Comparison of ENCODE assay signal across 10 cellular contexts in the genomic region with DNA sequence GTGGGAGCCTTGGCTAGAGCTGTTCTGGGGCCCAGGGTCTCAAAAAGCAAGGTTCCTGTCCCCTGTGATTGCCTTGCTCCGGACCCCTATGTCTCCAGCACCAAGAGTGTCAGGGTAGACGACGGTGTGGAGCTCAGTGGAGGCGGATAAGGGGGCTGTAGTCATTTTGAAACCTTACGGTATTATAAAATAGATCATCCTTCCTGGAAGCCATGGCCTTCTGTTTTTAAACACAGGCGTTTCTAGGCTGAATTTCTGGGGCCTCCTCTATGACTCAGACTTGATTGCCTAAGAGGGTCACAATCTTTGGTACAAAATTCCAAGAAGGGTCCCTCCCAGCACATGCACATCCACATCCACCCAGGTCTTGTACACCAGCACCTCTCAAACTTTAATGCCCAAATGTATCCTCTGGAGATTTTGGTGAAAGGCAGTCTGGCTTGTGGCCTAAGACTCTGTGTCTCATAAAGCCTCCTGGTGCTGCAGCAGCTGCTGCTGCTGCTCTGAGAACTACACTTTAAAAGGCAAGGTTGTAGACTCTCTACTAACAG.
DNase-seq lines count a peak whose midpoint lies in the region; ATAC-seq and TF ChIP-seq lines count a peak whose summit lies in the region.
"Had no signal": no experiment of that assay in that cellular context is flagged by ENCODE, and none has a peak within 500 bp of the region (broad histone marks: within the 10 kb centered on the region; RNA-seq: fewer than 3 reads in every experiment).

No MANE protein-coding gene starts in this region.

- no peak for TF ChIP-seq CTCF in neutrophil (IDR thresholded peaks at IDR 0.05)

- peak overlapping the region; percentile 99 for H3K27ac ChIP-seq in neutrophil
- H3K27ac ChIP-seq: A549, VCaP had no signal

- CTCF ChIA-PET in HEK293T (lab: Yijun Ruan, JAX): no interaction called here

- H3K36me3 ChIP-seq in adipocyte (ENCODE audit: control insufficient read depth, insufficient read depth, low read length, severe bottlenecking) (no peaks in the 10 kb centered on the region), neutrophil (no peaks in the 10 kb centered on the region), HAP-1 (replicated peaks) (no peaks in the 10 kb centered on the region)

- H3K4me3 ChIP-seq in adipocyte (ENCODE audit: low read length) (peak overlapping the region; percentile 37), neutrophil (ENCODE audit: low read depth in 1 of 2, low read length in 1 of 2) (peak overlapping the region; percentile 46 to 61), HAP-1 (no peak overlapping the region)
- H3K4me3 ChIP-seq: A549 had no signal

- ATAC-seq in activated CD4-positive, CD25-positive, alpha-beta regulatory T cell treated with anti-CD3 and anti-CD28 coated beads, Interleukin-2, amount 50 U/mL, for 24 hours: peak; percentile 81 to 82
- ATAC-seq: A549 had no signal

- peak overlapping the region; percentile 77 for H3K9ac ChIP-seq in adipocyte (ENCODE audit: low read length)

- H3K4me1 ChIP-seq in adipocyte (ENCODE audit: control insufficient read depth, insufficient read depth, low read length): peaks cover 26% of the 10 kb centered on the region
- peaks cover 85 to 99% of the 10 kb centered on the region in 2 experiments for H3K4me1 ChIP-seq in neutrophil (ENCODE audit: control insufficient read depth in 1 of 2, insufficient read depth in 1 of 2, low read depth in 1 of 2, low read length in 1 of 2)
- H3K4me1 ChIP-seq in HAP-1: no peaks in the 10 kb centered on the region
- H3K4me1 ChIP-seq: A549 had no signal

- in situ Hi-C loops in HAP-1 (cut with MboI; ENCODE audit: low sequenced_read_pairs): loop anchor here (25.0 kb wide), 1 partner anchor 1060 kb away; a partner anchor contains a TSS

- H3K9me3 ChIP-seq in adipocyte (ENCODE audit: control insufficient read depth, low read length): peaks cover 5% of the 10 kb centered on the region
- H3K9me3 ChIP-seq in neutrophil: no peaks in the 10 kb centered on the region
- H3K9me3 ChIP-seq in HAP-1: no peaks in the 10 kb centered on the region
- H3K9me3 ChIP-seq: A549 had no signal

- no peak for DNase-seq in activated CD4-positive, CD25-positive, alpha-beta regulatory T cell treated with anti-CD3 and anti-CD28 coated beads, Interleukin-2, amount 50 U/mL, for 72 hours
- DNase-seq in LHCN-M2 (ENCODE audit: low read depth) (peak; percentile 89), adipocyte (ENCODE audit: low read depth) (peak; percentile 55), NCI-H2171 treated with DMSO at 0.1 percent for 48 hours (lab: John Stamatoyannopoulos, UW) (no peak), HEK293T (ENCODE audit: extremely low spot score) (no peak), HAP-1 (ENCODE audit: low spot score in 2 of 2) (no peak)

- POLR2A ChIA-PET in HEK293T (lab: Yijun Ruan, JAX): no interaction called here

- H3K27me3 ChIP-seq in adipocyte (replicated peaks; ENCODE audit: control insufficient read depth, insufficient read depth, low read length) (no peaks in the 10 kb centered on the region), neutrophil (no peaks in the 10 kb centered on the region), HAP-1 (ENCODE audit: low read depth) (no peaks in the 10 kb centered on the region)

TF ChIP-seq in HEK293T, 16 proteins besides CTCF, POLR2A, EP300 and RAD21:
- TF ChIP-seq FOXA1 (IDR thresholded peaks at IDR 0.05) (no peak), BHLHE40 (IDR thresholded peaks at IDR 0.05; ENCODE audit: borderline replicate concordance) (no peak), ZNF384 (IDR thresholded peaks at IDR 0.05) (no peak)

Comparison
In these comparisons a context has a peak if more than half of its experiments do, and no peak if none do; other contexts are left out.
1. DNase-seq: peak in LHCN-M2 (single experiment) and adipocyte (single experiment); none in activated CD4-positive, CD25-positive, alpha-beta regulatory T cell treated with anti-CD3 and anti-CD28 coated beads, Interleukin-2, amount 50 U/mL, for 72 hours (single experiment), NCI-H2171 treated with DMSO at 0.1 percent for 48 hours (single experiment), HEK293T (single experiment) and HAP-1 (0 of 2).